Comparison of ENCODE assay signal across 8 cellular contexts in the genomic region with DNA sequence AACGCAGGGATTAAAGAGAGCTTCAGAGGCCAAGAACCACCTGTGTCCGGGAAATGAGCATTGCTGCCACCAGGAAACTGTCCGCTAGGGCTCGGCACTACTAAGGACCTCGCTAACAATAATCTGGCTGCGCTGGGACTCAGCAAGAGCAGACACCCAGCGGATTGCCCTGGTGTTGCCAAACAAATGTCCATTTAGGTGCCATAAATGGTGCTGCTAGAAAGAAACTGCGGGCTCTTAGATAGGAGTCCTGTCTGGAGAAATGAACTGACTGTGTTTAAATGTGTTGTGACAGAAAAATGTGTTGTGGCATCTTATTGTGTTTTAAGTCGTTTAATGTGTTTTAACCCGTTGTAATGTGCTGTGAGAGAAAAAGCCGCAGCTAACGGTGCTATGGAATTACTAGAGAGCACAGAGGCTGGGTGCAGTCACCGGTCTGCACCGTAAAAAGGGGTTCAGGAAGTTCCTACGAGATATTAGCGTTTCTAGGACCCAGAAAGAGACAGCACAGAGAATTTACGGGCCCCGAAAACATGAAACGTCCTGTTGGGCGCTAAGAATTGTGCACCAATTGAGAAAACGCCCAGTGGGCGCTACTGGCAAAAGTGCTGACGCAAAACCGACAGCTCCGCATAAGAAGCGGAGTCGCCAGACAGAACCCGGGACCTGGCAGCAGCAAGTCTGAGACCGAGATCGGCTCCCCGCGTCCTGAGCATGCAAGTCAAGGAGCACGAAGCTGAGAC.
A peak's percentile ranks its signal among the peaks of the same experiment; 100 is the strongest.
DNase-seq lines count a peak whose midpoint lies in the region; ATAC-seq lines count a peak whose summit lies in the region.

No MANE protein-coding gene starts in this region.

- H3K36me3 ChIP-seq in ACC112 (ENCODE audit: insufficient read depth, low read length) (no peaks in the 10 kb centered on the region), skeletal muscle tissue (ENCODE audit: control insufficient read depth in 3 of 3, insufficient read depth in 3 of 3, low read length in 3 of 3) (no peaks in the 10 kb centered on the region)

- no peaks in the 10 kb centered on the region for H3K79me2 ChIP-seq in ACC112 (ENCODE audit: control insufficient read depth, insufficient read depth, low read length, unreplicated experiment)

- H3K9me3 ChIP-seq in skeletal muscle tissue (ENCODE audit: control insufficient read depth in 3 of 3, low read length in 3 of 3) = peaks cover 0 to 7% (median 3%) of the 10 kb centered on the region in 3 donors

- H3K4me1 ChIP-seq in ACC112 (ENCODE audit: control insufficient read depth, insufficient read depth, low read length, unreplicated experiment) = peaks cover 15% of the 10 kb centered on the region
- H3K4me1 ChIP-seq in skeletal muscle tissue (ENCODE audit: control insufficient read depth in 3 of 3, insufficient read depth in 3 of 3, low read length in 3 of 3) = peaks cover 25 to 35% (median 26%) of the 10 kb centered on the region in 3 donors

- H3K4me3 ChIP-seq in ACC112 (ENCODE audit: low read depth, low read length) (peak overlapping the region; percentile 46), skeletal muscle tissue (ENCODE audit: low read length in 3 of 3) (peak overlapping the region; percentile 53 to 77 (median 56))

- ATAC-seq in GM18909 (IDR thresholded peaks at IDR 0.05; ENCODE audit: poor library complexity, unreplicated experiment) = peak; percentile 78
- peak; percentile 61 for ATAC-seq in HG03103 (IDR thresholded peaks at IDR 0.05; ENCODE audit: low read depth, unreplicated experiment)

- peak; percentile 99 for DNase-seq in SHP77 treated with DMSO at 0.1 percent for 48 hours (lab: John Stamatoyannopoulos, UW)
- peak; percentile 60 for DNase-seq in activated gamma-delta T cell treated with Interleukin-2 at 50 U/mL for 16 hours
- peak; percentile 44 for DNase-seq in glomerular visceral epithelial cell (ENCODE audit: extremely low spot score)
- no peak for DNase-seq in NCI-H2081 treated with DMSO at 0.1 percent for 48 hours (lab: John Stamatoyannopoulos, UW)

- H3K27me3 ChIP-seq in ACC112 (ENCODE audit: insufficient read depth, low read length) (no peaks in the 10 kb centered on the region), skeletal muscle tissue (ENCODE audit: control insufficient read depth in 3 of 3, insufficient read depth in 3 of 3, low read length in 3 of 3) (peaks cover 63 to 74% (median 73%) of the 10 kb centered on the region in 3 donors)

- H3K27ac ChIP-seq in ACC112 (ENCODE audit: low read depth, low read length) = peak overlapping the region; percentile 94
- H3K27ac ChIP-seq in skeletal muscle tissue (ENCODE audit: low read depth, low read length) = peak overlapping the region; percentile 87

- peak overlapping the region in 2 of 3 donors; percentile 41 to 66 for H3K9ac ChIP-seq in skeletal muscle tissue (ENCODE audit: low read depth in 1 of 3, low read length in 3 of 3)

- H2AFZ ChIP-seq in ACC112 (ENCODE audit: low read length, unreplicated experiment) = peak overlapping the region; percentile 87
